1 cellular context compared by ENCODE assay signal in the genomic region with DNA sequence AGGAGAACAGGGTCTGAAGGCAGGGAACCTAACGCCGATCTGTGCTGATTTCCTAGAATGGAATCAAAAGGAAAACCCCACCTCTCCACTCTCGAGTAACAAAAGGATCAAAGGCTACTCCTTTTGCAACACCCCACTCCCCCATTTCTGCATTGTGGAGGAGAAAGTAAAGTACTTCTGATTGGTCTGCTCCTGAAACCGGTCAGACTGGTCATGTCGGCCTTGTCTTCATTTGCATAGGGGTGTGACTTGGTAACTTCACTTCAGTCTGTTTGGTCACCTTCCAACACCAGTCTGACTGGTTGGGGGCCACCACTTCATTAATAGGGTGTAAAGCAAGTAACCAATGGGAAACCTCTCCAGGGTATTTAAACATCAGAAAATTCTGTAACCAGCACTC.
TF ChIP-seq lines count a peak whose summit lies in the region.

No MANE protein-coding gene starts in this region.

TF ChIP-seq in GM23338, 12 proteins besides CTCF, POLR2A, EP300 and RAD21 (continued from another document):
- TF ChIP-seq ZNF462 (CRISPR knock-in tag; IDR thresholded peaks at IDR 0.05) (no peak), NANOG (IDR thresholded peaks at IDR 0.05; ENCODE audit: borderline replicate concordance) (no peak)
